21 cellular contexts compared by ENCODE assay signal in genomic region chr4:57554693-57555092, GRCh38.
"Had no signal": no experiment of that assay in that cellular context is flagged by ENCODE, and none has a peak within 500 bp of the region (broad histone marks: within the 10 kb centered on the region; RNA-seq: fewer than 3 reads in every experiment).

No MANE protein-coding gene starts in this region.

- H3K4me1 Mint-ChIP-seq: natural killer cell; stimulated activated naive B cell treated with anti-CD40 and anti-IgM and Interleukin-4, amounts not matched to agents 10 μg/mL and 1 μg/mL and 100 μg/mL, for 72 hours; stimulated activated naive CD8-positive, alpha-beta T cell treated with anti-CD3 and anti-CD28 coated beads, Interleukin-15, amount 100 ng/mL, for 72 hours had no signal

- H3K36me3 ChIP-seq: heart left ventricle, prostate gland, spleen, tibial nerve, upper lobe of right lung, vagina had no signal

- H2AFZ ChIP-seq: parathyroid adenoma had no signal

- H3K4me3 Mint-ChIP-seq: natural killer cell; stimulated activated naive B cell treated with anti-CD40 and anti-IgM and Interleukin-4, amounts not matched to agents 10 μg/mL and 1 μg/mL and 100 μg/mL, for 72 hours; stimulated activated naive CD8-positive, alpha-beta T cell treated with anti-CD3 and anti-CD28 coated beads, Interleukin-15, amount 100 ng/mL, for 72 hours had no signal

- H3K9me3 ChIP-seq: prostate gland, testis, upper lobe of right lung, vagina had no signal

- H3K4me1 ChIP-seq: heart left ventricle, parathyroid adenoma, prostate gland, spleen, testis, tibial nerve, upper lobe of right lung, vagina had no signal

- ATAC-seq: heart left ventricle; left cardiac atrium; natural killer cell; sciatic nerve; stimulated activated naive B cell treated with anti-CD40 and anti-IgM and Interleukin-4, amounts not matched to agents 10 μg/mL and 1 μg/mL and 100 μg/mL, for 72 hours; stimulated activated naive CD8-positive, alpha-beta T cell treated with anti-CD3 and anti-CD28 coated beads, Interleukin-15, amount 100 ng/mL, for 72 hours; upper lobe of right lung had no signal

- H3K4me3 ChIP-seq: coronary artery, heart left ventricle, prostate gland, spleen, testis, tibial nerve, upper lobe of right lung, vagina had no signal

- H3K27ac ChIP-seq: coronary artery, heart left ventricle, parathyroid adenoma, prostate gland, spleen, testis, tibial nerve, upper lobe of right lung, vagina had no signal

- DNase-seq: effector CD4-positive, alpha-beta T cell; foreskin melanocyte; heart left ventricle; hypothalamus; left cardiac atrium; mammary epithelial cell; natural killer cell; spleen; stimulated activated CD4-positive, alpha-beta T cell treated with anti-CD3 and anti-CD28 coated beads, Interleukin-15, amount 100 ng/mL, for 24 hours; stimulated activated CD4-positive, alpha-beta T cell treated with anti-CD3 and anti-CD28 coated beads, Interleukin-1b, Interleukin-23, amount 100 ng/mL, for 48 hours; stimulated activated CD4-positive, alpha-beta T cell treated with anti-CD3 and anti-CD28 coated beads, Interleukin-4, amount 100 ng/mL, for 24 hours; stimulated activated naive B cell treated with anti-CD40 and anti-IgM and Interleukin-4, amounts not matched to agents 10 μg/mL and 1 μg/mL and 100 μg/mL, for 72 hours; stimulated activated naive CD8-positive, alpha-beta T cell treated with anti-CD3 and anti-CD28 coated beads, Interleukin-15, amount 100 ng/mL, for 72 hours; testis; upper lobe of right lung had no signal

- H3K36me3 Mint-ChIP-seq: natural killer cell; stimulated activated naive B cell treated with anti-CD40 and anti-IgM and Interleukin-4, amounts not matched to agents 10 μg/mL and 1 μg/mL and 100 μg/mL, for 72 hours had no signal

- H3K27me3 Mint-ChIP-seq: stimulated activated naive B cell treated with anti-CD40 and anti-IgM and Interleukin-4, amounts not matched to agents 10 μg/mL and 1 μg/mL and 100 μg/mL, for 72 hours; stimulated activated naive CD8-positive, alpha-beta T cell treated with anti-CD3 and anti-CD28 coated beads, Interleukin-15, amount 100 ng/mL, for 72 hours had no signal

- H3K27ac Mint-ChIP-seq: natural killer cell; stimulated activated naive B cell treated with anti-CD40 and anti-IgM and Interleukin-4, amounts not matched to agents 10 μg/mL and 1 μg/mL and 100 μg/mL, for 72 hours; stimulated activated naive CD8-positive, alpha-beta T cell treated with anti-CD3 and anti-CD28 coated beads, Interleukin-15, amount 100 ng/mL, for 72 hours had no signal

- H3K27me3 ChIP-seq: heart left ventricle, spleen, testis, tibial nerve, upper lobe of right lung, vagina had no signal

- H3K9ac ChIP-seq: parathyroid adenoma had no signal

- H3K79me2 ChIP-seq: parathyroid adenoma had no signal
